ENCODE assay signal across 22 cellular contexts in the genomic region with DNA sequence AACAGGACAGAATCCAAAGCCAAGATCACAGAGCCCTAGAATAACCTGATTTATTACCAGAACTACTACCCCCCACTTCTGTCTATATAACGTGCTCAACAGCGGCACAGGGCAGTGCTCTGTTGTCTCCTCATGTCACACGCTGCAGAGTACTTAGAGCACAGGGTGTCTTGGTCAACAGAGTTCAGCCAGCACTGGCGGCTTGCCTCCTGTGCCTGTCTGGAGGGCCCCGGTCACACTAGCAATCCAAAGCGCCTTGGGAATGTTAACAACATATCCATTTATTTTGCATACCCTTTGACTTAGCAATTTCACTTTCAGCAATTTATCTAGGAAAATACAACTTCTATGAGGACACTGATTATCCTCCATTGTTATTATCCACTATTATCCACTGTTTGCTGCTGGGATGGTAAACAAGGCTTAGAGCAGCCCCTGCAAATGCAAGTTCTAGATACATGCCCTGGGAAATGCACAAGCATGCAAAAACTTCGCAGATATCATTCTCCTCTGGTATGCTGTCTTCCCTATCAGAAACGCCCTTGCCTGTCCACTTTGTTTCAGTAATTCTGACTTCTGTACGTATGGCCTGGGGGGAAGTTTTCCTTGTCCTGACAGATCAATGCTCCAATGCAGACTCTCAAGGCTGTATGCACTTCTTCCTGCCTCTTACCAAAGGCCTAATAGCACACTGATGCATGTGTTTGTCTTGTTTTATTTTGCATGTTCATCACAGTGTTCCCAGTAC.
DNase-seq lines count a peak whose midpoint lies in the region; TF ChIP-seq lines count a peak whose summit lies in the region.
"Had no signal": no experiment of that assay in that cellular context is flagged by ENCODE, and none has a peak within 500 bp of the region (broad histone marks: within the 10 kb centered on the region; RNA-seq: fewer than 3 reads in every experiment).

No MANE protein-coding gene starts in this region.

- DNase-seq in Ammon's horn (ENCODE audit: low spot score), result peak; percentile 16
- DNase-seq in NCI-H69 (lab: John Stamatoyannopoulos, UW), result peak; percentile 8
- peak; percentile 67 for DNase-seq in left ventricle myocardium inferior
- peak; percentile 10 for DNase-seq in midbrain (lab: John Stamatoyannopoulos, UW)
- DNase-seq in stimulated activated CD4-positive, alpha-beta T cell treated with anti-CD3 and anti-CD28 coated beads, Interleukin-12 subunit alpha, Interleukin-12 subunit beta, amount 100 ng/mL, for 4 hours, result no peak
- DNase-seq in activated CD4-positive, CD25-positive, alpha-beta regulatory T cell (lab: John Stamatoyannopoulos, UW), result no peak
- no peak for DNase-seq in NAMALWA (ENCODE audit: low spot score)
- DNase-seq: CD4-positive, CD25-positive, alpha-beta regulatory T cell; DMS53; Kasumi-1; NCI-H1105; NCI-H1436 treated with DMSO at 0.1 percent for 48 hours; NCI-H187 treated with DMSO at 0.1 percent for 48 hours; NCI-H2171 treated with DMSO at 0.1 percent for 48 hours; NCI-H446; NCI-H524 treated with DMSO at 0.1 percent for 48 hours; NCI-H82; NK-92 treated with Interleukin-12 subunit alpha and Interleukin-12 subunit beta, amount 100 ng/mL, for 24 hours; PC-9; SHP77 had no signal

- no peak for TF ChIP-seq CTCF in left ventricle myocardium inferior (IDR thresholded peaks at IDR 0.05; ENCODE audit: borderline replicate concordance)

- H3K27ac ChIP-seq in left ventricle myocardium inferior (replicated peaks), result peak overlapping the region; percentile 70
- H3K27ac ChIP-seq: BLaER1, PC-9 had no signal

- intact Hi-C loops in left ventricle myocardium inferior (cut with micrococcal nuclease), result no loop called here

- H3K9me3 ChIP-seq in left ventricle myocardium inferior (replicated peaks), result no peaks in the 10 kb centered on the region
- H3K9me3 ChIP-seq: BLaER1 had no signal

- no peaks in the 10 kb centered on the region for H3K27me3 ChIP-seq in left ventricle myocardium inferior (ENCODE audit: low read depth)
- H3K27me3 ChIP-seq: BLaER1 had no signal

- peaks cover 74% of the 10 kb centered on the region for H3K36me3 ChIP-seq in left ventricle myocardium inferior

- no peak overlapping the region for H3K4me3 ChIP-seq in left ventricle myocardium inferior
- H3K4me3 ChIP-seq: BLaER1, K562, PC-9 had no signal

- H3K4me1 ChIP-seq in left ventricle myocardium inferior, result peaks cover 19% of the 10 kb centered on the region
- H3K4me1 ChIP-seq: BLaER1 had no signal

Comparison
In these comparisons a context has a peak if more than half of its experiments do, and no peak if none do; other contexts are left out.
1. DNase-seq: peak in Ammon's horn (single experiment), NCI-H69 (single experiment), left ventricle myocardium inferior (single experiment) and midbrain (single experiment); none in stimulated activated CD4-positive, alpha-beta T cell treated with anti-CD3 and anti-CD28 coated beads, Interleukin-12 subunit alpha, Interleukin-12 subunit beta, amount 100 ng/mL, for 4 hours (single experiment), activated CD4-positive, CD25-positive, alpha-beta regulatory T cell (0 of 4) and NAMALWA (single experiment).